9 cellular contexts compared by ENCODE assay signal in the genomic region with DNA sequence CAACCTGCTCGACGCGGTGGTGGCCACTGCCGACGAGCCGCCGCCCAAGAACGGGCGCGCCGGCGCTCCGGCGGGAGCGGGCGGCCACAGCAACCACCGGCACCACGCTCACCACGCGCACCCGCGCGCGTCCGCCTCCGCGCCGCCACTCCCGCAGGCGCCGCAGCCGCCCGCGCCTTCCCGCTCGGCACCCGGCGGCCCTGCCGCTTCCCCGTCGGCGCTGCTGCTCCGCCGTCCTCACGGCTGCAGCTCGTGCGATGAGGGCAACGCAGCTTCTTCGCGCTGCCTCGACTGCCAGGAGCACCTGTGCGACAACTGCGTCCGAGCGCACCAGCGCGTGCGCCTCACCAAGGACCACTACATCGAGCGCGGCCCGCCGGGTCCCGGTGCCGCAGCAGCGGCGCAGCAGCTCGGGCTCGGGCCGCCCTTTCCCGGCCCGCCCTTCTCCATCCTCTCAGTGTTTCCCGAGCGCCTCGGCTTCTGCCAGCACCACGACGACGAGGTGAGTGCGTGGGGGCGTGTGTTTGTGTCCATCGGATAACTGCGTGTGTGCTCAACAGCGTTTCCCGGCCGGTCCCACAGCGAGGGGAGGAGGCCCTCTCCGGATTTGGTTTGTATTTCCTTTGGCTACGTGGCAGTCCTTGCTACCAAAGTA. TPM values are rescaled to one million over a fixed set of nuclear protein-coding genes. Genes with fewer than 3 reads are reported as not detected.
DNase-seq lines count a peak whose midpoint lies in the region; ATAC-seq and TF ChIP-seq lines count a peak whose summit lies in the region.
"Had no signal": no experiment of that assay in that cellular context is flagged by ENCODE, and none has a peak within 500 bp of the region (broad histone marks: within the 10 kb centered on the region; RNA-seq: fewer than 3 reads in every experiment).

No MANE protein-coding gene starts in this region.

- no peaks in the 10 kb centered on the region for H3K79me2 ChIP-seq in MM.1S (ENCODE audit: low read length)

- H3K36me3 ChIP-seq in neuronal stem cell (replicated peaks in 1 of 2; ENCODE audit: control insufficient read depth in 2 of 2, insufficient read depth in 2 of 2, low read length in 2 of 2), result peaks cover 14 to 49% of the 10 kb centered on the region in 2 donors
- H3K36me3 ChIP-seq in MM.1S (replicated peaks; ENCODE audit: insufficient read depth, low read length), result no peaks in the 10 kb centered on the region
- H3K36me3 ChIP-seq: SJSA1 had no signal

- H2AFZ ChIP-seq in neuronal stem cell (ENCODE audit: low read length) (no peak overlapping the region), MM.1S (ENCODE audit: low read length) (no peak overlapping the region)

- H3K4me3 Mint-ChIP-seq in Calu3 (ENCODE audit: low read depth, unreplicated experiment), result peak overlapping the region; percentile 34
- peak overlapping the region; percentile 46 to 49 for H3K4me3 Mint-ChIP-seq in effector memory CD8-positive, alpha-beta T cell

- no peak overlapping the region for H4K8ac ChIP-seq in neuronal stem cell (ENCODE audit: low read depth, low read length)

- peak overlapping the region; percentile 96 for H3K23ac ChIP-seq in neuronal stem cell (ENCODE audit: low read depth, low read length, poor library complexity)

- H2BK15ac ChIP-seq in neuronal stem cell (ENCODE audit: low read length), result peak overlapping the region; percentile 49

- no peak for ATAC-seq in effector memory CD8-positive, alpha-beta T cell (replicated peaks)
- ATAC-seq in GM18909 (IDR thresholded peaks at IDR 0.05; ENCODE audit: poor library complexity, unreplicated experiment), result no peak

- intact Hi-C loops in Calu3 (cut with micrococcal nuclease; ENCODE audit: unreplicated experiment), result no loop called here

- H3K79me1 ChIP-seq in neuronal stem cell (ENCODE audit: low read depth, low read length), result peaks cover 7% of the 10 kb centered on the region

- DNase-seq in Calu3, result no peak
- peak; percentile 58 for DNase-seq in HuH-7 (ENCODE audit: low spot score)
- DNase-seq in effector memory CD8-positive, alpha-beta T cell, result no peak
- DNase-seq in neuronal stem cell (ENCODE audit: low spot score), result no peak
- DNase-seq in medulla oblongata (ENCODE audit: extremely low spot score), result no peak
- DNase-seq in NCI-H2171 treated with DMSO at 0.1 percent for 48 hours (lab: John Stamatoyannopoulos, UW), result no peak
- no peak for DNase-seq in MM.1S

- H2BK5ac ChIP-seq in neuronal stem cell (ENCODE audit: low read length), result peak overlapping the region; percentile 99

- H3K4ac ChIP-seq in neuronal stem cell (ENCODE audit: low read length), result peak overlapping the region; percentile 89

- H3K27ac ChIP-seq in neuronal stem cell (replicated peaks; ENCODE audit: low read length), result peak overlapping the region; percentile 100
- H3K27ac ChIP-seq in MM.1S (ENCODE audit: low read length), result no peak overlapping the region
- H3K27ac ChIP-seq: SJSA1 had no signal

- peak overlapping the region; percentile 72 for H3K4me2 ChIP-seq in neuronal stem cell (ENCODE audit: insufficient read depth, low read length, poor library complexity, severe bottlenecking)
- no peak overlapping the region for H3K4me2 ChIP-seq in MM.1S (ENCODE audit: low read depth, low read length)

- CTCF ChIA-PET in Calu3 (lab: Charles Lee), result no interaction called here

- H3K9me3 ChIP-seq in neuronal stem cell (replicated peaks in 1 of 2; ENCODE audit: control insufficient read depth in 2 of 2, insufficient read depth in 1 of 2, low read depth in 1 of 2, low read length in 2 of 2), result peaks cover 0 to 2% of the 10 kb centered on the region in 2 donors
- no peaks in the 10 kb centered on the region for H3K9me3 ChIP-seq in MM.1S (replicated peaks; ENCODE audit: insufficient read depth, low read length)

- H3K4me1 Mint-ChIP-seq in Calu3 (ENCODE audit: low read depth, unreplicated experiment), result no peaks in the 10 kb centered on the region
- peaks cover 0 to 6% of the 10 kb centered on the region in 2 donors for H3K4me1 Mint-ChIP-seq in effector memory CD8-positive, alpha-beta T cell (ENCODE audit: low read depth in 2 of 2)

- no peaks in the 10 kb centered on the region for H4K20me1 ChIP-seq in MM.1S (ENCODE audit: insufficient read depth, low read length)

- no CpG with 5 or more reads among the region's 88 CpGs for WGBS in neuronal stem cell (ENCODE audit: extremely low coverage in 2 of 2, insufficient read length in 2 of 2, insufficient replicate concordance in 1 of 2), 2 donors

- H3K27me3 Mint-ChIP-seq in Calu3 (ENCODE audit: unreplicated experiment), result peaks cover 95% of the 10 kb centered on the region
- peaks cover 40 to 52% of the 10 kb centered on the region in 2 donors for H3K27me3 Mint-ChIP-seq in effector memory CD8-positive, alpha-beta T cell

- H2BK12ac ChIP-seq in neuronal stem cell (ENCODE audit: low read length), result peak overlapping the region; percentile 84

- H3K36me3 Mint-ChIP-seq in Calu3 (ENCODE audit: insufficient read depth, unreplicated experiment), result no peaks in the 10 kb centered on the region
- H3K36me3 Mint-ChIP-seq in effector memory CD8-positive, alpha-beta T cell (ENCODE audit: insufficient read depth), result no peaks in the 10 kb centered on the region

- H3K18ac ChIP-seq in neuronal stem cell (ENCODE audit: low read length), result peak overlapping the region; percentile 100

- no peak overlapping the region for H3K27ac Mint-ChIP-seq in Calu3 (ENCODE audit: unreplicated experiment)
- no peak overlapping the region for H3K27ac Mint-ChIP-seq in effector memory CD8-positive, alpha-beta T cell

- no peak overlapping the region for H4K91ac ChIP-seq in neuronal stem cell (ENCODE audit: low read depth, low read length, poor library complexity)

- H3K4me1 ChIP-seq in neuronal stem cell (ENCODE audit: control insufficient read depth in 2 of 2, insufficient read depth in 1 of 2, low read depth in 1 of 2, low read length in 2 of 2) (peaks cover 18 to 35% of the 10 kb centered on the region in 2 donors), MM.1S (ENCODE audit: low read length) (no peaks in the 10 kb centered on the region)

- H3F3A ChIP-seq in MM.1S (ENCODE audit: insufficient read depth, low read length), result no peaks in the 10 kb centered on the region

- H3K27me3 ChIP-seq in neuronal stem cell (ENCODE audit: control insufficient read depth in 3 of 3, insufficient read depth in 3 of 3, low read depth in 1 of 3, low read length in 3 of 3), result no peaks in the 10 kb centered on the region
- H3K27me3 ChIP-seq in MM.1S (replicated peaks; ENCODE audit: insufficient read depth, low read length), result no peaks in the 10 kb centered on the region

- no peaks in the 10 kb centered on the region for H3K9me2 ChIP-seq in MM.1S (replicated peaks; ENCODE audit: insufficient read depth, low read length)

- peak overlapping the region; percentile 94 to 100 for H3K4me3 ChIP-seq in neuronal stem cell (ENCODE audit: low read length in 2 of 2)
- H3K4me3 ChIP-seq in MM.1S (ENCODE audit: low read length), result no peak overlapping the region
- H3K4me3 ChIP-seq: SJSA1 had no signal

- H3K9ac ChIP-seq in neuronal stem cell (ENCODE audit: low read depth, low read length, poor library complexity), result peak overlapping the region; percentile 100
- H3K9ac ChIP-seq in MM.1S (ENCODE audit: low read length), result no peak overlapping the region

- no peaks in the 10 kb centered on the region for H3K9me3 Mint-ChIP-seq in Calu3 (ENCODE audit: low read depth, unreplicated experiment)
- H3K9me3 Mint-ChIP-seq in effector memory CD8-positive, alpha-beta T cell, result no peaks in the 10 kb centered on the region

- peak overlapping the region; percentile 97 for H3K14ac ChIP-seq in neuronal stem cell (ENCODE audit: low read length)

- H2BK120ac ChIP-seq in neuronal stem cell (ENCODE audit: low read depth, low read length), result peak overlapping the region; percentile 91

- no TSS peak for BruUV-seq in Calu3 (replicated peaks; lab: Mats Ljungman, UMichigan)

- peak overlapping the region; percentile 99 for H2AK5ac ChIP-seq in neuronal stem cell (ENCODE audit: low read depth, low read length)

- no peak for TF ChIP-seq CTCF in Calu3 (IDR thresholded peaks at IDR 0.05; ENCODE audit: unreplicated experiment)
- TF ChIP-seq CTCF in MM.1S (IDR thresholded peaks at IDR 0.05; ENCODE audit: low read length), result no peak

RNA-seq across cellular contexts. Expression of a gene that starts 0.8 kb away (rescaled TPM):
- total RNA-seq in Calu3 (2022), result not detected in 2 replicates
- polyA plus RNA-seq in neuronal stem cell (2013, experiment 1 of 2), result 53.8 TPM
- polyA plus RNA-seq in neuronal stem cell (2013, experiment 2 of 2), result 57.6 TPM
